8 cellular contexts compared by ENCODE assay signal in genomic region chr19:1249298-1249989, GRCh38. TPM values are rescaled to one million over a fixed set of nuclear protein-coding genes. Genes with fewer than 3 reads are reported as not detected.
DNase-seq lines count a peak whose midpoint lies in the region; ATAC-seq and TF ChIP-seq lines count a peak whose summit lies in the region.

No MANE protein-coding gene starts in this region.

- TF ChIP-seq EP300 in tibial nerve (IDR thresholded peaks at IDR 0.05), result peak in 1 of 2 donors; percentile 95

- WGBS in trophoblast cell (ENCODE audit: extremely low coverage, insufficient coverage, insufficient read length), result no CpG with 5 or more reads among the region's 102 CpGs
- 0% methylated on average over 69 of the region's 102 CpGs; no CpG with 5 or more reads in 1 of the 2 donors for WGBS in tibial nerve, 2 donors

- peak overlapping the region; percentile 62 for H3K4me2 ChIP-seq in trophoblast cell (ENCODE audit: low read length)

- H2BK120ac ChIP-seq in trophoblast cell (ENCODE audit: insufficient read depth, low read length, poor library complexity), result peak overlapping the region; percentile 94

- H3K9me3 ChIP-seq in cardiac muscle cell (ENCODE audit: low read depth) (no peaks in the 10 kb centered on the region), trophoblast cell (ENCODE audit: insufficient read depth, low read depth, low read length) (no peaks in the 10 kb centered on the region), tibial nerve (no peaks in the 10 kb centered on the region)

- DNase-seq in GM06990 (ENCODE audit: extremely low read depth, insufficient read length) (peak; percentile 95), NCI-H1417 (lab: John Stamatoyannopoulos, UW) (peak; percentile 98), SKM-1 treated with dmso at 0.1 percent for 144 hours (lab: John Stamatoyannopoulos, UW; ENCODE audit: unreplicated experiment) (peak; percentile 91), cardiac muscle cell (ENCODE audit: low read depth in 1 of 2, low spot score in 1 of 2) (peak; percentile 98), trophoblast cell (peak; percentile 89 to 93), tibial nerve (ENCODE audit: low spot score in 2 of 2) (peak; percentile 92 to 93)
- peak; percentile 90 for DNase-seq in activated naive CD8-positive, alpha-beta T cell treated with anti-CD3 and anti-CD28 coated beads, Interleukin-2, amount 50 U/mL, for 16 hours (ENCODE audit: low read depth, low spot score)

- H3K36me3 ChIP-seq in GM06990 (ENCODE audit: control insufficient read depth, insufficient read depth, low read length) (peaks cover 13% of the 10 kb centered on the region), cardiac muscle cell (peaks cover 11% of the 10 kb centered on the region), trophoblast cell (ENCODE audit: control insufficient read depth in 1 of 2, insufficient read depth in 2 of 2, low read length in 2 of 2) (peaks cover 50% of the 10 kb centered on the region in 2 experiments), tibial nerve (peaks cover 0 to 5% (median 4%) of the 10 kb centered on the region in 3 donors)

- H3K4me1 ChIP-seq in cardiac muscle cell (ENCODE audit: low read depth) (peaks cover 19% of the 10 kb centered on the region), trophoblast cell (ENCODE audit: control insufficient read depth in 1 of 2, insufficient read depth in 2 of 2, low read length in 2 of 2) (peaks cover 16 to 21% of the 10 kb centered on the region in 2 experiments), tibial nerve (peaks cover 0 to 76% (median 52%) of the 10 kb centered on the region in 4 donors)

- peak overlapping the region; percentile 98 for H4K91ac ChIP-seq in trophoblast cell (ENCODE audit: low read depth, low read length)

- no peak overlapping the region for H3K23ac ChIP-seq in trophoblast cell (ENCODE audit: low read length)

- H3K18ac ChIP-seq in trophoblast cell (ENCODE audit: low read length), result peak overlapping the region; percentile 95

- peak overlapping the region; percentile 92 for H3K4ac ChIP-seq in trophoblast cell (ENCODE audit: low read depth, low read length)

- H2BK5ac ChIP-seq in trophoblast cell (ENCODE audit: low read depth, low read length, poor library complexity), result peak overlapping the region; percentile 96

- peak overlapping the region; percentile 65 for H2BK12ac ChIP-seq in trophoblast cell (ENCODE audit: low read length)

- ATAC-seq in HG02610 (IDR thresholded peaks at IDR 0.05; ENCODE audit: unreplicated experiment), result peak; percentile 39

- peak overlapping the region; percentile 95 for H3K14ac ChIP-seq in trophoblast cell (ENCODE audit: low read length)

- H3K79me2 ChIP-seq in trophoblast cell (ENCODE audit: control insufficient read depth, insufficient read depth, low read length, poor library complexity), result peaks cover 41% of the 10 kb centered on the region

- peak overlapping the region; percentile 61 for H2AK5ac ChIP-seq in trophoblast cell (ENCODE audit: low read length)

- H3K4me3 ChIP-seq in GM06990 (replicated peaks; ENCODE audit: low read depth, low read length) (peak overlapping the region; percentile 94), cardiac muscle cell (peak overlapping the region; percentile 92), trophoblast cell (ENCODE audit: low read depth, low read length) (peak overlapping the region; percentile 96), tibial nerve (peak overlapping the region; percentile 91 to 99 (median 96))

- H3K27ac ChIP-seq in cardiac muscle cell, result peak overlapping the region; percentile 97
- peak overlapping the region; percentile 98 for H3K27ac ChIP-seq in trophoblast cell (ENCODE audit: low read depth, low read length)
- H3K27ac ChIP-seq in tibial nerve, result peak overlapping the region; percentile 98 to 100 (median 99)

- H3K27me3 ChIP-seq in GM06990 (replicated peaks; ENCODE audit: control insufficient read depth, insufficient read depth, low read length) (no peaks in the 10 kb centered on the region), cardiac muscle cell (no peaks in the 10 kb centered on the region), trophoblast cell (ENCODE audit: insufficient read depth, low read length) (no peaks in the 10 kb centered on the region), tibial nerve (no peaks in the 10 kb centered on the region)

- peak overlapping the region; percentile 92 for H4K8ac ChIP-seq in trophoblast cell (ENCODE audit: low read depth, low read length)

- peaks cover 45% of the 10 kb centered on the region for H3K79me1 ChIP-seq in trophoblast cell (ENCODE audit: low read length)

- peak overlapping the region; percentile 55 for H4K12ac ChIP-seq in trophoblast cell (ENCODE audit: low read depth, low read length)

- peak; percentile 89 to 91 for TF ChIP-seq POLR2A in tibial nerve (IDR thresholded peaks at IDR 0.05)

- peak overlapping the region; percentile 98 for H3K9ac ChIP-seq in trophoblast cell (ENCODE audit: low read length)

- no peak overlapping the region for H2AFZ ChIP-seq in trophoblast cell (ENCODE audit: insufficient read depth, low read length, poor library complexity)

- TF ChIP-seq CTCF in GM06990 (IDR thresholded peaks at IDR 0.05; ENCODE audit: insufficient read depth, low read length, poor library complexity, severe bottlenecking) (no peak), cardiac muscle cell (IDR thresholded peaks at IDR 0.05; ENCODE audit: low read depth, low read length) (no peak), tibial nerve (IDR thresholded peaks at IDR 0.05) (peak in 1 of 5 experiments; percentile 9)

RNA-seq across cellular contexts. Expression of gene MIDN, which starts 1.1 kb away (rescaled TPM):
- total RNA-seq in cardiac muscle cell, result 45.6 and 89.2 TPM in 2 replicates
- polyA plus RNA-seq in cardiac muscle cell, result 58.1 and 76.0 TPM in 2 replicates
- polyA plus RNA-seq in trophoblast cell (2013), result 159 and 165 TPM in 2 replicates
- 10 to 100 TPM; 17.4 to 51.9 (median 39.4) TPM for total RNA-seq in tibial nerve

RNA-seq across cellular contexts. Expression of gene ATP5F1D, which starts 7.9 kb away (rescaled TPM):
- total RNA-seq in cardiac muscle cell, result 188 and 355 TPM in 2 replicates
- polyA plus RNA-seq in cardiac muscle cell, result 505 and 638 TPM in 2 replicates
- 106 and 107 TPM in 2 replicates for polyA plus RNA-seq in trophoblast cell (2013)
- total RNA-seq in tibial nerve, result 100 to 1,000 TPM in 3 of 4 donors, 10 to 100 TPM in 1; 67.5 to 140 (median 127) TPM

RNA-seq across cellular contexts. Expression of gene CBARP, which starts 11.6 kb away (rescaled TPM):
- total RNA-seq in cardiac muscle cell (21.1 and 29.1 TPM in 2 replicates), tibial nerve (1 to 10 TPM in 2 of 4 donors, under 1 TPM in 2; 0.22 to 3.9 (median 1.4) TPM)
- polyA plus RNA-seq in cardiac muscle cell, result 22.1 and 30.6 TPM in 2 replicates
- polyA plus RNA-seq in trophoblast cell (2013), result 3.7 and 4.2 TPM in 2 replicates

RNA-seq across cellular contexts. Expression of gene CIRBP, which starts 19.7 kb away (rescaled TPM):
- total RNA-seq in cardiac muscle cell (1,112 and 2,236 TPM in 2 replicates), tibial nerve (100 to 1,000 TPM; 389 to 640 (median 576) TPM)
- 716 and 851 TPM in 2 replicates for polyA plus RNA-seq in cardiac muscle cell
- 116 and 120 TPM in 2 replicates for polyA plus RNA-seq in trophoblast cell (2013)

RNA-seq across cellular contexts. Expression of gene FAM174C, which starts 25.9 kb away (rescaled TPM):
- total RNA-seq in cardiac muscle cell (31.2 and 44.9 TPM in 2 replicates), tibial nerve (10 to 100 TPM; 25.5 to 80.7 (median 52.0) TPM)
- polyA plus RNA-seq in cardiac muscle cell, result 34.0 and 34.4 TPM in 2 replicates
- polyA plus RNA-seq in trophoblast cell (2013), result 58.5 and 63.2 TPM in 2 replicates

Comparison
In these comparisons a context has a peak if more than half of its experiments do, and no peak if none do; other contexts are left out.
1. Peak in every context shown above with its lines: DNase-seq, ATAC-seq, H3K4me3 ChIP-seq and H3K27ac ChIP-seq.